1 cellular context compared by ENCODE assay signal in the genomic region with DNA sequence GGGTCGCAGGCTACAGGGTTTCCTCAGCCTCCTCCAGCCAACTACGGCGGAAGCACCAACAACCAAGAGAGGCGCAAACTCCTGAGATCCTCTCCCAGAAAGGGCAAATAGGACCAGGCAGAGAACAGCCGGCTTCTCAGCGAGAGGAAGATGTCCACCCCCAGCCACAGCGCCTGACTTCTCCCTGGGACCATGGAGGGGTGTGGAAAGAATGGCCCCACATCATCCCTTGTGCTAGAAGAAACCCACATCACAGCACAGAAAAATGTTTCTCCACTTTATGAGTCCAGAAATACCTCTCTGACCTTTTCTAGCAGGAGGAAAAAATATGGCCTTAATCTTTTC.
TF ChIP-seq lines count a peak whose summit lies in the region.

No MANE protein-coding gene starts in this region.

TF ChIP-seq in IMR-90, 13 proteins besides CTCF, POLR2A, EP300 and RAD21:
- TF ChIP-seq, protein P1, sequence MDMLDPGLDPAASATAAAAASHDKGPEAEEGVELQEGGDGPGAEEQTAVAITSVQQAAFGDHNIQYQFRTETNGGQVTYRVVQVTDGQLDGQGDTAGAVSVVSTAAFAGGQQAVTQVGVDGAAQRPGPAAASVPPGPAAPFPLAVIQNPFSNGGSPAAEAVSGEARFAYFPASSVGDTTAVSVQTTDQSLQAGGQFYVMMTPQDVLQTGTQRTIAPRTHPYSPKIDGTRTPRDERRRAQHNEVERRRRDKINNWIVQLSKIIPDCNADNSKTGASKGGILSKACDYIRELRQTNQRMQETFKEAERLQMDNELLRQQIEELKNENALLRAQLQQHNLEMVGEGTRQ (IDR thresholded peaks at IDR 0.05; ENCODE audit: low read depth, low read length) = no peak
- TF ChIP-seq SMC3 (IDR thresholded peaks at IDR 0.05; ENCODE audit: low read depth, low read length) = no peak
- TF ChIP-seq, protein P2, sequence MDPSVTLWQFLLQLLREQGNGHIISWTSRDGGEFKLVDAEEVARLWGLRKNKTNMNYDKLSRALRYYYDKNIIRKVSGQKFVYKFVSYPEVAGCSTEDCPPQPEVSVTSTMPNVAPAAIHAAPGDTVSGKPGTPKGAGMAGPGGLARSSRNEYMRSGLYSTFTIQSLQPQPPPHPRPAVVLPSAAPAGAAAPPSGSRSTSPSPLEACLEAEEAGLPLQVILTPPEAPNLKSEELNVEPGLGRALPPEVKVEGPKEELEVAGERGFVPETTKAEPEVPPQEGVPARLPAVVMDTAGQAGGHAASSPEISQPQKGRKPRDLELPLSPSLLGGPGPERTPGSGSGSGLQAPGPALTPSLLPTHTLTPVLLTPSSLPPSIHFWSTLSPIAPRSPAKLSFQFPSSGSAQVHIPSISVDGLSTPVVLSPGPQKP (IDR thresholded peaks at IDR 0.05; ENCODE audit: borderline replicate concordance, low read depth, low read length) = no peak
- TF ChIP-seq RCOR1 (IDR thresholded peaks at IDR 0.05; ENCODE audit: insufficient replicate concordance, low read length) = no peak
- TF ChIP-seq MAFK (IDR thresholded peaks at IDR 0.05; ENCODE audit: low read depth, low read length) = no peak
